In the genomic region with DNA sequence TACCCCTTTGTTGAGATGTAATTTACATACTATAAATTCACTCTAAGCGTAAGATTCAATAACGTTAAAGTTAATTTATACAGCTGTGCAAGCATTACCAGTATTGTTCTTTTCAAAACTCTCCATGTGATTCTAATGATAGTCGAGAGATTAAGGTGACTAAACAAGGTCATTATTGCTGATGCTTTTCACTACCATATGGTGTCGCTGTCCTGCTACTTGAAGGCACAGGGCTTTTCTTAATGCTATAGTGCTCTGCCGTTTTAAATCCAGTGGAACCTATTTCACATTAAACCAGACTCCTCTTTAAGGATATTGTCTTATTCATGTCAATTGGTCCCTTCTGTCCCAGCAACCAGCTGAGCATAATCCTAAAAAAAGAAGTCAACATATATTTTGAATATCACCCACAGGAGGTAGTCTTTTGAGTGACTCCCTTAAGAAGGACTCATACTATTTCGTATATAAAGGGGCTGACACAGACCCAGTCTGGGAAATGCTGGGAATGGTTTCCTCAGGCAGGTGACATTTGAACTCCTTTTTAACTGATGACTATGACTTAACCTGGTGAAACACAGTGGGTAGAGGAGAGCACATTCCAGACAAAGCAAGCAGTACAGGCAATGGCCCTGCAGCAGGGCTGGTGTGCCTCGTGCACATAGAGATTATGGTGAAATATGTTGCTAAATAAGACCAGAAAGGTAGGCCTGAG, we compare ENCODE assay signal across 9 cellular contexts. TPM values are rescaled to one million over a fixed set of nuclear protein-coding genes. Genes with fewer than 3 reads are reported as not detected.
DNase-seq lines count a peak whose midpoint lies in the region; ATAC-seq and TF ChIP-seq lines count a peak whose summit lies in the region.
"Had no signal": no experiment of that assay in that cellular context is flagged by ENCODE, and none has a peak within 500 bp of the region (broad histone marks: within the 10 kb centered on the region; RNA-seq: fewer than 3 reads in every experiment).

No MANE protein-coding gene starts in this region.

- no peak overlapping the region for H3K27ac Mint-ChIP-seq in chondrocyte (ENCODE audit: unreplicated experiment)
- H3K27ac Mint-ChIP-seq: stimulated activated naive CD8-positive, alpha-beta T cell treated with anti-CD3 and anti-CD28 coated beads, Interleukin-15, Interleukin-2, amounts not matched to agents 100 ng/mL and 50 ng/mL, for 24 hours had no signal

- H3K27me3 Mint-ChIP-seq in chondrocyte (ENCODE audit: low read depth), result peaks cover 7% of the 10 kb centered on the region
- H3K27me3 Mint-ChIP-seq: stimulated activated naive CD8-positive, alpha-beta T cell treated with anti-CD3 and anti-CD28 coated beads, Interleukin-15, Interleukin-2, amounts not matched to agents 100 ng/mL and 50 ng/mL, for 24 hours had no signal

- no peak overlapping the region for H3K4me3 ChIP-seq in NT2/D1 (ENCODE audit: insufficient read length, low read depth)

- TF ChIP-seq CTCF in chondrocyte (IDR thresholded peaks at IDR 0.05), result peak; percentile 95

- H3K9ac ChIP-seq in NT2/D1 (ENCODE audit: insufficient read length, low read depth), result no peak overlapping the region

- no peak for DNase-seq in activated CD4-positive, CD25-positive, alpha-beta regulatory T cell (lab: John Stamatoyannopoulos, UW)
- DNase-seq in HT-29 (ENCODE audit: low spot score), result peak; percentile 19
- peak; percentile 23 for DNase-seq in NT2/D1 (ENCODE audit: low read depth, low spot score)
- DNase-seq in chondrocyte (ENCODE audit: low spot score), result no peak
- DNase-seq in lung microvascular endothelial cell (ENCODE audit: low read depth in 2 of 2), result peak; percentile 23 to 50
- no peak for DNase-seq in GDM1 (lab: John Stamatoyannopoulos, UW)

- no peaks in the 10 kb centered on the region for H3K36me3 Mint-ChIP-seq in chondrocyte (ENCODE audit: low read depth)

- no peaks in the 10 kb centered on the region for H3K9me3 Mint-ChIP-seq in chondrocyte (ENCODE audit: low read depth)
- H3K9me3 Mint-ChIP-seq: stimulated activated naive CD8-positive, alpha-beta T cell treated with anti-CD3 and anti-CD28 coated beads, Interleukin-15, Interleukin-2, amounts not matched to agents 100 ng/mL and 50 ng/mL, for 24 hours had no signal

- peaks cover 3% of the 10 kb centered on the region for H3K4me1 ChIP-seq in NT2/D1 (ENCODE audit: insufficient read depth, insufficient read length)

- no peaks in the 10 kb centered on the region for H3K9me3 ChIP-seq in NT2/D1 (ENCODE audit: insufficient read depth, low read length)

- peaks cover 4% of the 10 kb centered on the region for H3K4me1 Mint-ChIP-seq in chondrocyte (ENCODE audit: low read depth)

- H3K36me3 ChIP-seq in NT2/D1 (ENCODE audit: insufficient read depth, insufficient read length, low read length), result no peaks in the 10 kb centered on the region

- no peak overlapping the region for H3K4me3 Mint-ChIP-seq in chondrocyte (ENCODE audit: unreplicated experiment)
- H3K4me3 Mint-ChIP-seq: stimulated activated naive CD8-positive, alpha-beta T cell treated with anti-CD3 and anti-CD28 coated beads, Interleukin-15, Interleukin-2, amounts not matched to agents 100 ng/mL and 50 ng/mL, for 24 hours had no signal

- ATAC-seq in activated CD4-positive, CD25-positive, alpha-beta regulatory T cell treated with anti-CD3 and anti-CD28 coated beads, Interleukin-2, amount 50 U/mL, for 24 hours, result peak; percentile 74 to 84
- peak; percentile 92 for ATAC-seq in GM21526 (IDR thresholded peaks at IDR 0.05; ENCODE audit: low FRiP score, unreplicated experiment)

- no peaks in the 10 kb centered on the region for H3K27me3 ChIP-seq in NT2/D1 (ENCODE audit: insufficient read depth, insufficient read length)

RNA-seq across cellular contexts. Expression of gene CYTIP, which starts 53.9 kb away (rescaled TPM):
- 0.08 TPM in 1 of 2 replicates, not detected in the other for total RNA-seq in HT-29 (2014; rRNA removed; shearing (Covaris generic))
- total RNA-seq in chondrocyte (0.27 to 0.85 TPM in 2 of 3 replicates, not detected in the other), lung microvascular endothelial cell (not detected in 2 replicates)

Comparison
In these comparisons a context has a peak if more than half of its experiments do, and no peak if none do; other contexts are left out.
1. DNase-seq: peak in HT-29 (single experiment), NT2/D1 (single experiment) and lung microvascular endothelial cell (2 of 2); none in activated CD4-positive, CD25-positive, alpha-beta regulatory T cell (0 of 4), chondrocyte (single experiment) and GDM1 (single experiment).